In the genomic region with DNA sequence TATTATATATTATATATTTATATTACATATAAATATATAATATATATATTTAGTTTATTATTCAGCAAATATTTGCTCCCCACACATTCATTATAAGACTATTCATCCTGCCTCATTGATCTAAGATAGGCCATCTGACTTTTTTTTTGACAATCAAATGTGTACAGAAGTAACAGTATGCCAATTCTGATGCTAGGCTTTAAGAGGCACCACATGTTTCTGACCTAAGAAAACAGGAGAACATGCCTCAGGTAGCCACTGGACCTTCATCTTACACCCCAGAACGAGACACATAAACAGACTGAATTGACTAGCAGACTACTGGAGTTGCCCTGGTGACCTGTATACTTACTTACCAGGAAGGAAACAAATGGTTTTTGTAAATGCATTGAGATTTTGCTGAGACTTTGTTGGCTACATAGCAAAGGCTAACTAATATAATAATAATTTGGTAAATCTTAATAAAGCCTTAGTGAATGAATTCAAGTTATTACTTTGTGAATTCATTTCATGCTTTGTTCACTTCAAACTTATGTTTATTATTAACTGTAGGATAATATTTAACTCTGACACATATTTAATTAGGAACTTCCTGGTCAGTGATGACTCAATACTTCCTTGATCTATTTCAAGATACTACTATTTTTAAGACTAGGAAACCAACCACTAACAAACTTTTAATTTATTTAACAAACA, we compare ENCODE assay signal across 9 cellular contexts. TPM values are rescaled to one million over a fixed set of nuclear protein-coding genes. Genes with fewer than 3 reads are reported as not detected.
A peak's percentile ranks its signal among the peaks of the same experiment; 100 is the strongest.
DNase-seq lines count a peak whose midpoint lies in the region; ATAC-seq, FAIRE-seq and TF ChIP-seq lines count a peak whose summit lies in the region.
"Had no signal": no experiment of that assay in that cellular context is flagged by ENCODE, and none has a peak within 500 bp of the region (broad histone marks: within the 10 kb centered on the region; RNA-seq: fewer than 3 reads in every experiment).

No MANE protein-coding gene starts in this region.

- FAIRE-seq in GM12891 (lab: Jason Lieb, UNC), result no peak

- TF ChIP-seq POLR2A in GM12891 (IDR thresholded peaks at IDR 0.05; ENCODE audit: low read depth, low read length), result no peak
- no peak for TF ChIP-seq POLR2A in esophagus squamous epithelium (IDR thresholded peaks at IDR 0.05)

- peak overlapping the region; percentile 54 for H3K4me2 ChIP-seq in DOHH2 (ENCODE audit: low read length)

- H3K4me3 ChIP-seq in DOHH2 (ENCODE audit: low read length) (peak overlapping the region; percentile 25; the same call in 1 of the 2 replicates), esophagus squamous epithelium (no peak overlapping the region)

- intact Hi-C loops in esophagus squamous epithelium (cut with DNase I), result no loop called here

- 20 to 29% methylated on average over 1 of the region's 1 CpG for WGBS in esophagus squamous epithelium, 2 donors

- H3K36me3 ChIP-seq in DOHH2 (ENCODE audit: control insufficient read depth, low read length), result no peaks in the 10 kb centered on the region
- no peaks in the 10 kb centered on the region for H3K36me3 ChIP-seq in esophagus squamous epithelium

- no peaks in the 10 kb centered on the region for H3K9me2 ChIP-seq in DOHH2 (replicated peaks; ENCODE audit: control insufficient read depth, low read length)

- TF ChIP-seq CTCF in DOHH2 (IDR thresholded peaks at IDR 0.05; ENCODE audit: low read depth, low read length, poor library complexity, severe bottlenecking) (no peak), esophagus squamous epithelium (IDR thresholded peaks at IDR 0.05) (no peak)

- H3K79me2 ChIP-seq in DOHH2 (ENCODE audit: control insufficient read depth, low read length), result no peaks in the 10 kb centered on the region

- no peaks in the 10 kb centered on the region for H3F3A ChIP-seq in DOHH2 (ENCODE audit: control insufficient read depth, insufficient read depth)

- H3K9me3 ChIP-seq in DOHH2 (ENCODE audit: control insufficient read depth, insufficient read depth, low read length) (no peaks in the 10 kb centered on the region), esophagus squamous epithelium (no peaks in the 10 kb centered on the region)

- DNase-seq in HuH-7 (ENCODE audit: low spot score) (peak; percentile 17), foreskin melanocyte (peak; percentile 24), GM12891 (ENCODE audit: insufficient read length, low spot score) (no peak), esophagus squamous epithelium (lab: John Stamatoyannopoulos, UW) (no peak)
- DNase-seq in activated effector memory CD4-positive, alpha-beta T cell treated with anti-CD3 and anti-CD28 coated beads, Interleukin-2, amount 50 U/mL, for 16 hours, result no peak
- no peak for DNase-seq in activated CD4-positive, CD25-positive, alpha-beta regulatory T cell (lab: John Stamatoyannopoulos, UW)
- DNase-seq: hypothalamus had no signal

- peak; percentile 88 for ATAC-seq in GM21576 (IDR thresholded peaks at IDR 0.05; ENCODE audit: unreplicated experiment)

- no peaks in the 10 kb centered on the region for H4K20me1 ChIP-seq in DOHH2 (ENCODE audit: control insufficient read depth, insufficient read depth, low read depth, low read length)

- H3K27ac ChIP-seq in DOHH2 (ENCODE audit: low read depth, low read length) (peak overlapping the region; percentile 43), esophagus squamous epithelium (peak overlapping the region in 1 of 4 donors; percentile 43)

- H3K27me3 ChIP-seq in DOHH2 (ENCODE audit: control insufficient read depth, low read length) (no peaks in the 10 kb centered on the region), esophagus squamous epithelium (no peaks in the 10 kb centered on the region)

- H3K4me1 ChIP-seq in DOHH2 (ENCODE audit: control insufficient read depth, low read length) (peaks cover 11% of the 10 kb centered on the region), esophagus squamous epithelium (peaks cover 0 to 8% (median 4%) of the 10 kb centered on the region in 3 donors)

TF ChIP-seq in GM12891, 5 proteins besides CTCF, POLR2A, EP300 and RAD21:
- TF ChIP-seq PAX5 (IDR thresholded peaks at IDR 0.05; ENCODE audit: insufficient read depth, low read length, severe bottlenecking) (no peak), POLR2AphosphoS5 (IDR thresholded peaks at IDR 0.05; ENCODE audit: low read depth, low read length) (no peak), POU2F2 (IDR thresholded peaks at IDR 0.05; ENCODE audit: low read depth, low read length) (no peak), TAF1 (IDR thresholded peaks at IDR 0.05; ENCODE audit: low read depth, low read length) (no peak), SPI1 (IDR thresholded peaks at IDR 0.05; ENCODE audit: low read depth, low read length) (no peak)

RNA-seq across cellular contexts. Expression of a gene that starts 13.4 kb away (rescaled TPM):
- polyA plus RNA-seq in GM12891 (2012; ENCODE audit: low read depth, missing spikeins), result 1.8 TPM
- total RNA-seq in esophagus squamous epithelium, result 10 to 100 TPM; 22.1 to 37.0 (median 31.5) TPM

Comparison
In these comparisons a context has a peak if more than half of its experiments do, and no peak if none do; other contexts are left out.
1. DNase-seq: peak in HuH-7 (single experiment) and foreskin melanocyte (single experiment); none in activated effector memory CD4-positive, alpha-beta T cell treated with anti-CD3 and anti-CD28 coated beads, Interleukin-2, amount 50 U/mL, for 16 hours (single experiment), GM12891 (single experiment), activated CD4-positive, CD25-positive, alpha-beta regulatory T cell (0 of 4) and esophagus squamous epithelium (single experiment).